8 cellular contexts compared by ENCODE assay signal in the genomic region with DNA sequence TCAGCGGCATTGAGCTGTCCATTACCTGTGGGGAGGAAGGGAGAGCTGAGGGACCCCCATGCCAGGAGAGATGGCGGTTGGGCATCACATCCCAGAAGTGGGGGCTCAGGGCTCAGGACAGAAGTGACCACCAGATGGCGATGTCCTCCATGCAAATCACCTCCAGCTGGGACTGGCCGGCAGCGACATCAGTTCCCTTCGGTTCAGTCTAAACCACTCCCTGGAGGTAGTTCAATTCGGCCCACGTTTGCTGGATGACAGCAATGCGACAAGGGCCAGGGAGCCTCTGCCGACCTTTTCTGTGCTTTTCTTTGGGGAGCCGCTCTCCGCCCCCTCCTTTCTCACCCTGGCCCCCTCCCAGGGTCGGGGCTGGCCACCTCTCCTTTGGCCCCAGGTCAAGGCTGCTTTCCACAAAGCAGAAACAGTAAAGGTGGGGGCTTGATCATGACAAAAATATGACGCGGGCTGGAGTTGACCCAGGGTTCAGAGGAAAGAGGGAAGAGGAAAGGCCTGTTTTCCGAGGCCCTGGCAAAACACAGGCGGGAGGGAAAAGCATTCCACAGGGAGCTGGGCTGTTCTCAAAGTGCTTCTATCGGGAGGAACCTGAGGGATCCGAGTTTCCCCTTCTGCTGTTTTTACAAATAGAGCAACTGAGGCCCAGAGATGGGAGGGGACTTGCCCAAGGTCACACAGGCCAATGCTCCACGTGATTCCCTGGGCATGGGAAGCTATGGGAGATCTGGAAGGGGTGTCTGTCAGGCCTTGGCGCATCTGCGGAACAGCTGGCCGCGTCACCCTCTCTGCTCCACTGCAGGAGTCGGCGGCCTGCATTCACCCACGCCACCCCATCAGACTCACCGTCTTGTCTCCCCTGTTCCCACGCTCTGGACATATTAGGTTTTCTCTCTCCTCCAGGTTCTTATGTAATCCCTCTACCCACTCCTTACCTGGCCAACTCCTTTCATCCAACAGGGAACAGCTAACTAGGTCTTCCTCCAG. TPM values are rescaled to one million over a fixed set of nuclear protein-coding genes. Genes with fewer than 3 reads are reported as not detected.
DNase-seq lines count a peak whose midpoint lies in the region; ATAC-seq and TF ChIP-seq lines count a peak whose summit lies in the region.

No MANE protein-coding gene starts in this region.

- H3K4me3 Mint-ChIP-seq in activated T-helper 17 cell treated with anti-CD3 and anti-CD28 coated beads, Interleukin-2, amount 50 U/mL, for 72 hours, result no peak overlapping the region

- no peak overlapping the region for H2AFZ ChIP-seq in neural cell (ENCODE audit: low read depth, low read length)

- H3K27me3 ChIP-seq in Peyer's patch, result no peaks in the 10 kb centered on the region
- H3K27me3 ChIP-seq in neural cell (ENCODE audit: insufficient read depth, low read depth, low read length), result no peaks in the 10 kb centered on the region

- no peak overlapping the region for H3K4me3 ChIP-seq in Peyer's patch
- H3K4me3 ChIP-seq in neural cell (ENCODE audit: low read length), result no peak overlapping the region

- H3K27ac ChIP-seq in Peyer's patch, result peak overlapping the region in 2 of 4 donors; percentile 26 to 53
- no peak overlapping the region for H3K27ac ChIP-seq in neural cell (ENCODE audit: low read length)

- H3K9me2 ChIP-seq in neural cell (ENCODE audit: insufficient read depth, low read length), result no peaks in the 10 kb centered on the region

- TF ChIP-seq EP300 in neural cell (conservative IDR thresholded peaks at IDR 0.05; ENCODE audit: poor library complexity, severe bottlenecking), result no peak

- no peaks in the 10 kb centered on the region for H3K9me3 Mint-ChIP-seq in activated T-helper 17 cell treated with anti-CD3 and anti-CD28 coated beads, Interleukin-2, amount 50 U/mL, for 72 hours

- ATAC-seq in activated T-helper 17 cell treated with anti-CD3 and anti-CD28 coated beads, Interleukin-2, amount 50 U/mL, for 72 hours (replicated peaks), result peak; percentile 82
- ATAC-seq in HG03039 (IDR thresholded peaks at IDR 0.05; ENCODE audit: unreplicated experiment), result no peak

- H3K27ac Mint-ChIP-seq in activated T-helper 17 cell treated with anti-CD3 and anti-CD28 coated beads, Interleukin-2, amount 50 U/mL, for 72 hours, result no peak overlapping the region

- no peaks in the 10 kb centered on the region for H4K20me1 ChIP-seq in neural cell (ENCODE audit: insufficient read depth)

- H3K4me1 ChIP-seq in Peyer's patch, result peaks cover 0 to 27% (median 0%) of the 10 kb centered on the region in 4 donors

- TF ChIP-seq RAD21 in neural cell (conservative IDR thresholded peaks at IDR 0.05), result peak; percentile 72

- no peak overlapping the region for H3K4me2 ChIP-seq in neural cell (ENCODE audit: low read length)

- DNase-seq in AG20443 (ENCODE audit: low spot score) (peak; percentile 92), H4 (ENCODE audit: low spot score) (peak; percentile 83), Peyer's patch (peak; percentile 63 to 93 (median 76)), fibroblast of the conjunctiva (ENCODE audit: low read depth) (peak; percentile 85)
- peak; percentile 23 for DNase-seq in stimulated activated naive CD4-positive, alpha-beta T cell treated with Interleukin-2 at 50 U/mL for 16 hours (lab: John Stamatoyannopoulos, UW)

- H3F3A ChIP-seq in neural cell (ENCODE audit: insufficient read depth, low read length, poor library complexity, severe bottlenecking), result no peaks in the 10 kb centered on the region

- no peak for TF ChIP-seq POLR2A in Peyer's patch (IDR thresholded peaks at IDR 0.05)

- H3K36me3 Mint-ChIP-seq in activated T-helper 17 cell treated with anti-CD3 and anti-CD28 coated beads, Interleukin-2, amount 50 U/mL, for 72 hours (ENCODE audit: low read depth), result no peaks in the 10 kb centered on the region

- H3K36me3 ChIP-seq in Peyer's patch (no peaks in the 10 kb centered on the region), neural cell (ENCODE audit: insufficient read depth, low read length) (no peaks in the 10 kb centered on the region)

- H3K9me3 ChIP-seq in Peyer's patch (no peaks in the 10 kb centered on the region), neural cell (ENCODE audit: low read length) (no peaks in the 10 kb centered on the region)

- no peaks in the 10 kb centered on the region for H3K4me1 Mint-ChIP-seq in activated T-helper 17 cell treated with anti-CD3 and anti-CD28 coated beads, Interleukin-2, amount 50 U/mL, for 72 hours

- H3K79me2 ChIP-seq in neural cell (replicated peaks; ENCODE audit: insufficient read depth, low read length), result no peaks in the 10 kb centered on the region

- no peak overlapping the region for H3K9ac ChIP-seq in neural cell (ENCODE audit: low read length)

- peaks cover 13% of the 10 kb centered on the region for H3K27me3 Mint-ChIP-seq in activated T-helper 17 cell treated with anti-CD3 and anti-CD28 coated beads, Interleukin-2, amount 50 U/mL, for 72 hours

- peak; percentile 58 to 85 (median 78) for TF ChIP-seq CTCF in Peyer's patch (IDR thresholded peaks at IDR 0.05)
- peak; percentile 66 for TF ChIP-seq CTCF in neural cell (IDR thresholded peaks at IDR 0.05; ENCODE audit: poor library complexity, severe bottlenecking)

TF ChIP-seq in neural cell, 6 proteins besides CTCF, POLR2A, EP300 and RAD21:
- TF ChIP-seq, protein P1, sequence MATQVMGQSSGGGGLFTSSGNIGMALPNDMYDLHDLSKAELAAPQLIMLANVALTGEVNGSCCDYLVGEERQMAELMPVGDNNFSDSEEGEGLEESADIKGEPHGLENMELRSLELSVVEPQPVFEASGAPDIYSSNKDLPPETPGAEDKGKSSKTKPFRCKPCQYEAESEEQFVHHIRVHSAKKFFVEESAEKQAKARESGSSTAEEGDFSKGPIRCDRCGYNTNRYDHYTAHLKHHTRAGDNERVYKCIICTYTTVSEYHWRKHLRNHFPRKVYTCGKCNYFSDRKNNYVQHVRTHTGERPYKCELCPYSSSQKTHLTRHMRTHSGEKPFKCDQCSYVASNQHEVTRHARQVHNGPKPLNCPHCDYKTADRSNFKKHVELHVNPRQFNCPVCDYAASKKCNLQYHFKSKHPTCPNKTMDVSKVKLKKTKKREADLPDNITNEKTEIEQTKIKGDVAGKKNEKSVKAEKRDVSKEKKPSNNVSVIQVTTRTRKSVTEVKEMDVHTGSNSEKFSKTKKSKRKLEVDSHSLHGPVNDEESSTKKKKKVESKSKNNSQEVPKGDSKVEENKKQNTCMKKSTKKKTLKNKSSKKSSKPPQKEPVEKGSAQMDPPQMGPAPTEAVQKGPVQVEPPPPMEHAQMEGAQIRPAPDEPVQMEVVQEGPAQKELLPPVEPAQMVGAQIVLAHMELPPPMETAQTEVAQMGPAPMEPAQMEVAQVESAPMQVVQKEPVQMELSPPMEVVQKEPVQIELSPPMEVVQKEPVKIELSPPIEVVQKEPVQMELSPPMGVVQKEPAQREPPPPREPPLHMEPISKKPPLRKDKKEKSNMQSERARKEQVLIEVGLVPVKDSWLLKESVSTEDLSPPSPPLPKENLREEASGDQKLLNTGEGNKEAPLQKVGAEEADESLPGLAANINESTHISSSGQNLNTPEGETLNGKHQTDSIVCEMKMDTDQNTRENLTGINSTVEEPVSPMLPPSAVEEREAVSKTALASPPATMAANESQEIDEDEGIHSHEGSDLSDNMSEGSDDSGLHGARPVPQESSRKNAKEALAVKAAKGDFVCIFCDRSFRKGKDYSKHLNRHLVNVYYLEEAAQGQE (IDR thresholded peaks at IDR 0.05; ENCODE audit: borderline replicate concordance), result no peak
- peak; percentile 80 for TF ChIP-seq SMC3 (conservative IDR thresholded peaks at IDR 0.05; ENCODE audit: poor library complexity)
- no peak for TF ChIP-seq MXI1 (conservative IDR thresholded peaks at IDR 0.05; ENCODE audit: poor library complexity, severe bottlenecking)
- no peak for TF ChIP-seq EZH2 (IDR thresholded peaks at IDR 0.05; ENCODE audit: borderline replicate concordance, insufficient read depth, low read length, poor library complexity, severe bottlenecking)
TF ChIP-seq in neural cell: peak in this region for 1.

RNA-seq across cellular contexts. Expression of a gene that starts 54.7 kb away (rescaled TPM):
- 83.2 and 106 TPM in 2 replicates for total RNA-seq in H4 (2014; rRNA removed; shearing (Covaris generic))
- 10 to 100 TPM; 61.1 to 98.3 (median 80.9) TPM for total RNA-seq in Peyer's patch
- 10 to 100 TPM; 76.4 to 79.8 TPM for total RNA-seq in activated T-helper 17 cell treated with anti-CD3 and anti-CD28 coated beads, Interleukin-2, amount 50 U/mL, for 72 hours
- polyA plus RNA-seq in neural cell, result 50.7 and 51.2 TPM in 2 replicates
- 61.6 and 64.5 TPM in 2 replicates for polyA minus RNA-seq in neural cell

Comparison
In these comparisons a context has a peak if more than half of its experiments do, and no peak if none do; other contexts are left out.
1. DNase-seq: peak in every context shown above with its lines; median percentile 92 in AG20443; 85 in fibroblast of the conjunctiva; 83 in H4; 76 in Peyer's patch; 23 in stimulated activated naive CD4-positive, alpha-beta T cell treated with Interleukin-2 at 50 U/mL for 16 hours.